1 cellular context compared by ENCODE assay signal in the genomic region with DNA sequence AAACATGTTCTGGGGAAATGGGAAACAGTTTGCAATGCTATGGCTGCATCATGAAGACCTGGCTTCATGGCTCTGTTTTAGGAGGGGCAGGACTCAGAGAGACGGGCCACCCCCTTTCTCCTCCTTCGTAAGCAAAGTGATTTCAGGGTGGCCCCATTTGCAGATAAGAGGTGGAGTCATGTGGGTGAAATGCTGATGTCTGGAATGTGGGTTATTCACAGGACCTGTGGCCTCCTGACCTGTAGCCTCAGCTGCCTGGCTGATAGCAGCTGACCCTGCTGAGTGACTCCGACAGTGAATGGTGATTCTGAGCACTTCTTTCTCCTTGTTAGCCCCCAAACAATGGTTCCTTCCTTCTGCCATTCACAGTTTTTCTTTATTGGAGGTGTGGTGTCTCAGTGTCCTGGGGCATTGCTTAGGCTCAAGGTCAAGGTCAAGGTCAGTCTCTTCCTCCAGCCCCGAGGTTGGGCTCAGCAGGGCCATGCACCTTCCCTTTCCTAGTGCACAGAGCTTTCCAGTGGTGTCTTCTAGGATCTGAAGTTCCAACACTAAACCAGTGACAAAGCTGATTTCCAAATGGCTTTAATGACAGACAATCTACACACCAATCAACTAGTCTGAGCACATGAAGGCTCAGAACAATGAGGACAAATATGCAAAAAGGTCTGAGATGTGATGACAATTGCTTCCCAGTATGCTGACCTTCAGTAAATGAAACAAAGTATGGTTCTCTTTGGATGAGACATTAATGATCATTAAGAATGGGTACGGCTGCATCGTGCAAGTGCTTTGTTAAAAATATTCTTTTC.
TF ChIP-seq lines count a peak whose summit lies in the region.

No MANE protein-coding gene starts in this region.

TF ChIP-seq in K562, 482 proteins besides CTCF, POLR2A, EP300 and RAD21 (continued from another document):
- TF ChIP-seq BRF2 (IDR thresholded peaks at IDR 0.05; ENCODE audit: borderline replicate concordance, insufficient read depth, insufficient read length) (no peak), KDM1A (IDR thresholded peaks at IDR 0.05) (peak; percentile 88 to 91), ZNF644 (tag; IDR thresholded peaks at IDR 0.05; ENCODE audit: low read depth) (no peak), C11orf30 (IDR thresholded peaks at IDR 0.05; ENCODE audit: low read depth) (no peak), NR2C2 (CRISPR knock-in tag; IDR thresholded peaks at IDR 0.05) (peak; percentile 73), NR2C2 (tag; IDR thresholded peaks at IDR 0.05) (peak; percentile 82), RNF2 (IDR thresholded peaks at IDR 0.05) (peak; percentile 65; the same call in 1 of the 2 replicates), ZNF24 (IDR thresholded peaks at IDR 0.05) (no peak), BRD4 (IDR thresholded peaks at IDR 0.05) (no peak), SMARCA5 (IDR thresholded peaks at IDR 0.05) (no peak), NCOR1 (IDR thresholded peaks at IDR 0.05) (peak; percentile 90), TAL1 (IDR thresholded peaks at IDR 0.05) (peak; percentile 52; the same call in 1 of the 2 replicates), GATAD2B (IDR thresholded peaks at IDR 0.05; ENCODE audit: borderline replicate concordance) (peak; percentile 69), ZNF232 (CRISPR knock-in tag; IDR thresholded peaks at IDR 0.05) (no peak), ESRRA (IDR thresholded peaks at IDR 0.05; ENCODE audit: borderline replicate concordance, low read depth) (peak; percentile 98), MCM7 (IDR thresholded peaks at IDR 0.05) (no peak), LCOR (CRISPR knock-in tag; IDR thresholded peaks at IDR 0.05) (0 out of 2 replicates have a peak, but pooled peaks have one; percentile 19), HDAC2 (IDR thresholded peaks at IDR 0.05) (peak; percentile 57; the same call in 1 of the 2 replicates), GATA2 (CRISPR knock-in tag; IDR thresholded peaks at IDR 0.05) (no peak), DNMT1 (IDR thresholded peaks at IDR 0.05) (no peak), RFX5 (IDR thresholded peaks at IDR 0.05; ENCODE audit: low read depth, low read length) (no peak), NFIC (IDR thresholded peaks at IDR 0.05) (peak; percentile 49; the same call in 1 of the 2 replicates), JUNB (CRISPR knock-in tag; conservative IDR thresholded peaks at IDR 0.05) (no peak), ATF3 (IDR thresholded peaks at IDR 0.05) (peak; percentile 77), ATF3 (CRISPR knock-in tag; conservative IDR thresholded peaks at IDR 0.05) (peak; percentile 60; the same call in 1 of the 2 replicates), CBX3 (IDR thresholded peaks at IDR 0.05; ENCODE audit: borderline replicate concordance in 1 of 2, low read length in 2 of 2) (peak in 1 of 2 experiments; percentile 15; a peak in 1 of 3 replicates), RBM14 (IDR thresholded peaks at IDR 0.05; ENCODE audit: borderline replicate concordance, insufficient read depth, low read depth, low read length) (no peak), FOS (IDR thresholded peaks at IDR 0.05; ENCODE audit: extremely low read depth, insufficient read length) (peak; percentile 3), TEAD1 (CRISPR knock-in tag; IDR thresholded peaks at IDR 0.05) (peak; percentile 92 to 98), TRIM24 (IDR thresholded peaks at IDR 0.05) (peak; percentile 43 to 79; a peak in 3 of 4 replicates), ZNF124 (CRISPR knock-in tag; IDR thresholded peaks at IDR 0.05) (no peak), LEF1 (IDR thresholded peaks at IDR 0.05) (peak; percentile 70), NBN (IDR thresholded peaks at IDR 0.05; ENCODE audit: low read depth) (peak; percentile 70; the same call in 1 of the 2 replicates), MTA3 (IDR thresholded peaks at IDR 0.05; ENCODE audit: borderline replicate concordance) (peak; percentile 55; the same call in 1 of the 2 replicates), SRSF7 (optimal IDR thresholded peaks at IDR 0.05; ENCODE audit: low read depth, low read length) (no peak), RBM17 (IDR thresholded peaks at IDR 0.05; ENCODE audit: borderline replicate concordance, low read depth, low read length) (no peak), JUN (IDR thresholded peaks at IDR 0.05; ENCODE audit: borderline replicate concordance, low read depth, low read length) (peak; percentile 73), JUN (CRISPR knock-in tag; IDR thresholded peaks at IDR 0.05; ENCODE audit: borderline replicate concordance) (no peak), ZNF23 (CRISPR knock-in tag; IDR thresholded peaks at IDR 0.05) (no peak), RAD51 (IDR thresholded peaks at IDR 0.05; ENCODE audit: borderline replicate concordance, low read depth) (peak; percentile 44; the same call in 1 of the 2 replicates), KDM5B (IDR thresholded peaks at IDR 0.05; ENCODE audit: insufficient replicate concordance, low read depth, low read length) (peak; percentile 41), ZEB2 (IDR thresholded peaks at IDR 0.05) (peak; percentile 84), U2AF1 (optimal IDR thresholded peaks at IDR 0.05; ENCODE audit: low read depth, low read length) (no peak), TFAM (CRISPR knock-in tag; conservative IDR thresholded peaks at IDR 0.05) (no peak), NRF1 (conservative IDR thresholded peaks at IDR 0.05 in 1 of 2, IDR thresholded peaks at IDR 0.05 in 1 of 2) (no peak), CXXC5 (CRISPR knock-in tag; IDR thresholded peaks at IDR 0.05) (peak; percentile 10), POLR2G (IDR thresholded peaks at IDR 0.05; ENCODE audit: low read depth, low read length) (no peak), BCOR (IDR thresholded peaks at IDR 0.05) (peak; percentile 23; the same call in 1 of the 2 replicates), KLF16 (IDR thresholded peaks at IDR 0.05) (peak; percentile 47; the same call in 1 of the 2 replicates), SOX6 (IDR thresholded peaks at IDR 0.05) (peak; percentile 65; the same call in 1 of the 2 replicates)
- TF ChIP-seq, protein P1, sequence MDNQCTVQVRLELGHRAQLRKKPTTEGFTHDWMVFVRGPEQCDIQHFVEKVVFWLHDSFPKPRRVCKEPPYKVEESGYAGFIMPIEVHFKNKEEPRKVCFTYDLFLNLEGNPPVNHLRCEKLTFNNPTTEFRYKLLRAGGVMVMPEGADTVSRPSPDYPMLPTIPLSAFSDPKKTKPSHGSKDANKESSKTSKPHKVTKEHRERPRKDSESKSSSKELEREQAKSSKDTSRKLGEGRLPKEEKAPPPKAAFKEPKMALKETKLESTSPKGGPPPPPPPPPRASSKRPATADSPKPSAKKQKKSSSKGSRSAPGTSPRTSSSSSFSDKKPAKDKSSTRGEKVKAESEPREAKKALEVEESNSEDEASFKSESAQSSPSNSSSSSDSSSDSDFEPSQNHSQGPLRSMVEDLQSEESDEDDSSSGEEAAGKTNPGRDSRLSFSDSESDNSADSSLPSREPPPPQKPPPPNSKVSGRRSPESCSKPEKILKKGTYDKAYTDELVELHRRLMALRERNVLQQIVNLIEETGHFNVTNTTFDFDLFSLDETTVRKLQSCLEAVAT (IDR thresholded peaks at IDR 0.05), result peak; percentile 48; a peak in 2 of 4 replicates
TF ChIP-seq in K562: peak in this region for 94.
